In the genomic region with DNA sequence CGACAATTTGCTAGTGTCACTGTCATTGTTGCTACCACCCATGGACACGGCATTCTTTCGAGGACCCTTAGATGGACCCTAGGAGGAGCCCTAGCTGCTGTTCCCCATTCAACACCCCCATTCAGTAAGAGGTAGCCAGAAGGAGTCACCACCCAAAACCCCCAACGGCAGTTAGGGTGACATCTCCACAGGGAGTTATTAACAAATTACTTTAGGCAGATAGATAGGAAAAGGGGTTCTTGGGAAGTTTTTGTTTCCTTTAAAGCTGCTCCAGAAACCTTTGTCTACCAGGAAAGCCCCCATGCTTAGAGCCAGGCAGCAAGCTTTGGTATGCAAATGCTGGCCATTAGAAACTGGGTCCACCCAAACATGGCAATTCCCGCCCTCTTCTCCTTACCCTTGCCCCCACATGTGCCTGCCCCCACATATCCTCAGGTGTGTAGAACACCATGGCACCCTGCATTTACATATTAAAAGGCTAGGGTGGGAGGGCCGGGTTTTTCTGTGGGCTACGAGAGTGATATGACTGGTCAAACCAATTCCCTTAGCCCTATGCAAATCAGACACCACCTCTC, we compare ENCODE assay signal across 28 cellular contexts.
"Had no signal": no experiment of that assay in that cellular context is flagged by ENCODE, and none has a peak within 500 bp of the region (broad histone marks: within the 10 kb centered on the region; RNA-seq: fewer than 3 reads in every experiment).

No MANE protein-coding gene starts in this region.

- ATAC-seq: esophagus mucosa; gastrocnemius medialis; heart left ventricle; left cardiac atrium; left lung; naive thymus-derived CD4-positive, alpha-beta T cell; sciatic nerve; stimulated activated memory B cell treated with anti-CD40 and anti-IgM and Interleukin-4, amounts not matched to agents 10 μg/mL and 1 μg/mL and 100 μg/mL, for 72 hours; stimulated activated naive CD8-positive, alpha-beta T cell treated with anti-CD3 and anti-CD28 coated beads, Interleukin-15, Interleukin-2, amounts not matched to agents 100 U/mL and 50 U/mL, for 24 hours had no signal

- H3K27me3 ChIP-seq: dorsolateral prefrontal cortex, gastrocnemius medialis, heart left ventricle, hepatocyte, left lung, right atrium auricular region, testis, tibial artery had no signal

- H3K4me3 Mint-ChIP-seq: naive thymus-derived CD4-positive, alpha-beta T cell; nephron progenitor cell; stimulated activated memory B cell treated with anti-CD40 and anti-IgM and Interleukin-4, amounts not matched to agents 10 μg/mL and 1 μg/mL and 100 μg/mL, for 72 hours; type B pancreatic cell had no signal

- H3K4me1 ChIP-seq: gastrocnemius medialis, heart left ventricle, left lung, prostate gland, right atrium auricular region, testis, tibial artery had no signal

- H3K79me2 ChIP-seq: hepatocyte had no signal

- H3K36me3 Mint-ChIP-seq: naive thymus-derived CD4-positive, alpha-beta T cell; stimulated activated memory B cell treated with anti-CD40 and anti-IgM and Interleukin-4, amounts not matched to agents 10 μg/mL and 1 μg/mL and 100 μg/mL, for 72 hours; type B pancreatic cell had no signal

- H3K9me3 ChIP-seq: gastrocnemius medialis, heart left ventricle, prostate gland, right atrium auricular region, testis, tibial artery had no signal

- H3K9me3 Mint-ChIP-seq: nephron progenitor cell, type B pancreatic cell had no signal

- H3K4me1 Mint-ChIP-seq: naive thymus-derived CD4-positive, alpha-beta T cell; nephron progenitor cell; stimulated activated memory B cell treated with anti-CD40 and anti-IgM and Interleukin-4, amounts not matched to agents 10 μg/mL and 1 μg/mL and 100 μg/mL, for 72 hours had no signal

- H3K4me2 ChIP-seq: hepatocyte, smooth muscle cell had no signal

- H2AFZ ChIP-seq: hepatocyte had no signal

- H3K27ac ChIP-seq: dorsolateral prefrontal cortex, epithelial cell of prostate, gastrocnemius medialis, heart left ventricle, hepatocyte, left lung, prostate gland, right atrium auricular region, testis, tibial artery had no signal

- H3K27me3 Mint-ChIP-seq: naive thymus-derived CD4-positive, alpha-beta T cell; stimulated activated memory B cell treated with anti-CD40 and anti-IgM and Interleukin-4, amounts not matched to agents 10 μg/mL and 1 μg/mL and 100 μg/mL, for 72 hours; type B pancreatic cell had no signal

- H3K36me3 ChIP-seq: gastrocnemius medialis, heart left ventricle, left lung, prostate gland, right atrium auricular region, tibial artery had no signal

- H3K27ac Mint-ChIP-seq: naive thymus-derived CD4-positive, alpha-beta T cell; nephron progenitor cell; stimulated activated memory B cell treated with anti-CD40 and anti-IgM and Interleukin-4, amounts not matched to agents 10 μg/mL and 1 μg/mL and 100 μg/mL, for 72 hours; type B pancreatic cell had no signal

- H3K4me3 ChIP-seq: dorsolateral prefrontal cortex, gastrocnemius medialis, heart left ventricle, hepatocyte, left lung, prostate gland, right atrium auricular region, smooth muscle cell, testis, tibial artery had no signal

- DNase-seq: dorsolateral prefrontal cortex; effector CD4-positive, alpha-beta T cell; foreskin fibroblast; gastrocnemius medialis; heart left ventricle; left cardiac atrium; left lung; mesendoderm; midbrain; naive thymus-derived CD4-positive, alpha-beta T cell; nephron progenitor cell; nucleus accumbens; stimulated activated CD4-positive, alpha-beta T cell treated with anti-CD3 and anti-CD28 coated beads, Interleukin-12 subunit alpha, Interleukin-12 subunit beta, amount 100 ng/mL, for 4 hours; stimulated activated CD4-positive, alpha-beta T cell treated with anti-CD3 and anti-CD28 coated beads, Interleukin-1b, Interleukin-23, amount 100 ng/mL, for 48 hours; stimulated activated CD4-positive, alpha-beta T cell treated with anti-CD3 and anti-CD28 coated beads, Interleukin-4, amount 100 ng/mL, for 24 hours; stimulated activated naive CD8-positive, alpha-beta T cell treated with anti-CD3 and anti-CD28 coated beads, Interleukin-15, Interleukin-2, amounts not matched to agents 100 U/mL and 50 U/mL, for 24 hours; substantia nigra; testis; tibial artery had no signal
